Comparison of ENCODE assay signal across 8 cellular contexts in the genomic region with DNA sequence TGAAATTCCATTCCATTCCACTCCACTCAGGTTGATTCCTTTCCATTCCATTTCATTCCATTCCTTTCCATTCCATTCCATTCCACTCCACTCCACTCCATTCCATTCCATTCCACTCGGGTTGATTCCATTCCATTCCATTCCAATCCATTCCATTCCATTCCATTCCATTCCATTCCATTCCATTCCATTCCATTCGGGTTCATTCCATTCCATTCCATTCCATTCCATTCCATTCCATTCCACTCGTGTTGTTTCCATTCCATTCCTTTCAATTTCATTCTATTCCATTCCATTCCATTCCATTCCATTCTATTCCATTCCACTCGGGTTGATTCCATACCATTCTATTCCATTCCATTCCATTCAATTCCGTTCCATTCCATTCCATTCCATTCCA.
DNase-seq lines count a peak whose midpoint lies in the region; ATAC-seq and TF ChIP-seq lines count a peak whose summit lies in the region.
"Not testable (repeated sequence)": the region's sequence is repeated elsewhere in the genome, so short reads cannot be mapped to it uniquely, and the experiment has no call there.

No MANE protein-coding gene starts in this region.

- H3K36me3 Mint-ChIP-seq in activated CD4-positive, alpha-beta T cell treated with anti-CD3 and anti-CD28 coated beads for 36 hours (ENCODE audit: low read depth), result peaks cover 60% of the 10 kb centered on the region

- CTCF ChIA-PET in activated CD4-positive, alpha-beta T cell treated with anti-CD3 and anti-CD28 coated beads for 36 hours (lab: Charles Lee), result not testable (repeated sequence)

- peaks cover 0 to 83% (median 43%) of the 10 kb centered on the region in 12 donors for H3K9me3 ChIP-seq in heart left ventricle

- ATAC-seq in GM18499 (IDR thresholded peaks at IDR 0.05; ENCODE audit: insufficient read depth, unreplicated experiment) (peak; percentile 35), GM19372 (IDR thresholded peaks at IDR 0.05; ENCODE audit: low read depth, unreplicated experiment) (peak; percentile 42), GM21737 (IDR thresholded peaks at IDR 0.05; ENCODE audit: unreplicated experiment) (peak; percentile 50), HG02973 (IDR thresholded peaks at IDR 0.05; ENCODE audit: unreplicated experiment) (peak; percentile 44), HG03442 (IDR thresholded peaks at IDR 0.05; ENCODE audit: unreplicated experiment) (peak; percentile 34), heart left ventricle (peak; percentile 72 to 79 (median 75)), sciatic nerve (peak; percentile 83)
- ATAC-seq in activated CD4-positive, alpha-beta T cell treated with anti-CD3 and anti-CD28 coated beads for 36 hours, result peak; percentile 50

- POLR2A ChIA-PET in activated CD4-positive, alpha-beta T cell treated with anti-CD3 and anti-CD28 coated beads for 36 hours (lab: Charles Lee), result not testable (repeated sequence)

- not testable (repeated sequence) for H3K36me3 ChIP-seq in heart left ventricle

- H3K4me1 Mint-ChIP-seq in activated CD4-positive, alpha-beta T cell treated with anti-CD3 and anti-CD28 coated beads for 36 hours, result not testable (repeated sequence)

- WGBS in heart left ventricle, 4 donors, result 61 to 65% (median 62%) methylated on average over 5 of the region's 5 CpGs

- peaks cover 75% of the 10 kb centered on the region for H3K9me3 Mint-ChIP-seq in activated CD4-positive, alpha-beta T cell treated with anti-CD3 and anti-CD28 coated beads for 36 hours (ENCODE audit: low read depth)

- H3K4me3 ChIP-seq in heart left ventricle, result not testable (repeated sequence)

- not testable (repeated sequence) for H3K27ac Mint-ChIP-seq in activated CD4-positive, alpha-beta T cell treated with anti-CD3 and anti-CD28 coated beads for 36 hours

- not testable (repeated sequence) for TF ChIP-seq POLR2A in heart left ventricle (IDR thresholded peaks at IDR 0.05)

- not testable (repeated sequence) for H3K27me3 Mint-ChIP-seq in activated CD4-positive, alpha-beta T cell treated with anti-CD3 and anti-CD28 coated beads for 36 hours

- H3K27me3 ChIP-seq in heart left ventricle, result not testable (repeated sequence)

- not testable (repeated sequence) for H3K4me1 ChIP-seq in heart left ventricle

- H3K27ac ChIP-seq in heart left ventricle, result not testable (repeated sequence)

- not testable (repeated sequence) for DNase-seq in activated CD4-positive, alpha-beta T cell treated with anti-CD3 and anti-CD28 coated beads for 36 hours; heart left ventricle; sciatic nerve (ENCODE audit: low spot score)

- not testable (repeated sequence) for H3K4me3 Mint-ChIP-seq in activated CD4-positive, alpha-beta T cell treated with anti-CD3 and anti-CD28 coated beads for 36 hours

- intact Hi-C loops in activated CD4-positive, alpha-beta T cell treated with anti-CD3 and anti-CD28 coated beads for 36 hours (cut with DNase I, micrococcal nuclease); heart left ventricle (cut with DNase I); sciatic nerve (cut with DNase I): not testable (repeated sequence)

- TF ChIP-seq CTCF in heart left ventricle (IDR thresholded peaks at IDR 0.05), result not testable (repeated sequence)
